8 cellular contexts compared by ENCODE assay signal in genomic region chr11:47407746-47408590, GRCh38. TPM values are rescaled to one million over a fixed set of nuclear protein-coding genes. Genes with fewer than 3 reads are reported as not detected.
DNase-seq lines count a peak whose midpoint lies in the region; FAIRE-seq and TF ChIP-seq lines count a peak whose summit lies in the region.

Gene SLC39A13, plus strand, starts transcription at chr11:47408590. Its CDS starts 1,505 bp downstream, at chr11:47410095.

- H3K4me1 Mint-ChIP-seq in HFFc6 (ENCODE audit: low read depth): peaks cover 30% of the 10 kb centered on the region
- H3K4me1 Mint-ChIP-seq in activated naive CD4-positive, alpha-beta T cell treated with anti-CD3 and anti-CD28 coated beads for 36 hours (ENCODE audit: low read depth): peaks cover 25% of the 10 kb centered on the region

- peak within 1 kb of the TSS; percentile 97 for H3K27ac Mint-ChIP-seq in HFFc6
- peak within 1 kb of the TSS; percentile 92 for H3K27ac Mint-ChIP-seq in activated naive CD4-positive, alpha-beta T cell treated with anti-CD3 and anti-CD28 coated beads for 36 hours

- peak within 1 kb of the TSS; percentile 79 for H3K4me3 ChIP-seq in GM08714 (ENCODE audit: low read length)

- H3K4me3 Mint-ChIP-seq in HFFc6: peak within 1 kb of the TSS; percentile 94
- H3K4me3 Mint-ChIP-seq in activated naive CD4-positive, alpha-beta T cell treated with anti-CD3 and anti-CD28 coated beads for 36 hours: peak within 1 kb of the TSS; percentile 92

- DNase-seq in HFFc6 (peak; percentile 95), MV-4-11 (lab: John Stamatoyannopoulos, UW) (peak; percentile 96), SK-N-DZ (ENCODE audit: low spot score) (peak; percentile 94), frontal cortex (ENCODE audit: low spot score in 2 of 2) (peak; percentile 99 to 100), non-pigmented ciliary epithelial cell (ENCODE audit: low read depth) (peak; percentile 80), substantia nigra (lab: John Stamatoyannopoulos, UW) (peak; percentile 68 to 99 (median 91))
- DNase-seq in activated naive CD4-positive, alpha-beta T cell treated with anti-CD3 and anti-CD28 coated beads for 36 hours: peak; percentile 91

- intact Hi-C loops in activated naive CD4-positive, alpha-beta T cell treated with anti-CD3 and anti-CD28 coated beads for 36 hours (cut with micrococcal nuclease): loop anchor here (1.0 to 5.0 kb wide), 12 partner anchors 14 to 471 kb away; partner anchors contain the start of genes ACP2, CSTPP1, FNBP4 and KBTBD4

- no peaks in the 10 kb centered on the region for H3K9me3 Mint-ChIP-seq in HFFc6
- H3K9me3 Mint-ChIP-seq in activated naive CD4-positive, alpha-beta T cell treated with anti-CD3 and anti-CD28 coated beads for 36 hours: no peaks in the 10 kb centered on the region

- peak within 1 kb of the TSS; percentile 96 for H3K27ac ChIP-seq in substantia nigra (ENCODE audit: low read depth, low read length, poor library complexity, severe bottlenecking)

- peak; percentile 96 for TF ChIP-seq CTCF in HFFc6 (IDR thresholded peaks at IDR 0.05)

- peaks cover 3% of the 10 kb centered on the region; the same call in 1 of the 2 replicates for H3K27me3 Mint-ChIP-seq in HFFc6 (ENCODE audit: insufficient read depth)
- H3K27me3 Mint-ChIP-seq in activated naive CD4-positive, alpha-beta T cell treated with anti-CD3 and anti-CD28 coated beads for 36 hours (ENCODE audit: low read depth): no peaks in the 10 kb centered on the region

- H3K36me3 Mint-ChIP-seq in HFFc6 (ENCODE audit: low read depth): no peaks in the 10 kb centered on the region; the same call in 1 of the 2 replicates
- H3K36me3 Mint-ChIP-seq in activated naive CD4-positive, alpha-beta T cell treated with anti-CD3 and anti-CD28 coated beads for 36 hours (ENCODE audit: low read depth): no peaks in the 10 kb centered on the region

- CTCF ChIA-PET in activated naive CD4-positive, alpha-beta T cell treated with anti-CD3 and anti-CD28 coated beads for 36 hours (lab: Charles Lee): interaction anchor here (0.9 to 7.0 kb wide), 4 partner anchors 9 to 36 kb away, joined by 3 to 99 read pairs (median 4); no protein-coding TSS in a partner anchor

- no peak for FAIRE-seq in frontal cortex (lab: Jason Lieb, UNC)

RNA-seq across cellular contexts. Expression of gene SLC39A13, which starts in this region (rescaled TPM):
- 100 to 1,000 TPM in 2 of 6 experiments, 10 to 100 TPM in 4; 78.2 to 126 (median 86.4) TPM for total RNA-seq in HFFc6 (2021; fragmentation: NEBNext Ultra II Directional; extraction: Animal tissue kit (Norgen Biotek cat#: 25700))
- 27.2 and 37.3 TPM in 2 replicates for polyA plus RNA-seq in SK-N-DZ (2014; cell fraction: cytosol; rRNA removed)
- polyA plus RNA-seq in SK-N-DZ (2014; cell fraction: nucleus; rRNA removed): 82.3 and 117 TPM in 2 replicates
- total RNA-seq in activated naive CD4-positive, alpha-beta T cell treated with anti-CD3 and anti-CD28 coated beads for 36 hours: 1 to 10 TPM; 9.2 TPM
- total RNA-seq in frontal cortex: 8.6 TPM

Comparison
In these comparisons a context has a peak if more than half of its experiments do, and no peak if none do; other contexts are left out.
1. Peak in every context shown above with its lines: DNase-seq, H3K4me3 ChIP-seq and H3K27ac ChIP-seq.